In the genomic region with DNA sequence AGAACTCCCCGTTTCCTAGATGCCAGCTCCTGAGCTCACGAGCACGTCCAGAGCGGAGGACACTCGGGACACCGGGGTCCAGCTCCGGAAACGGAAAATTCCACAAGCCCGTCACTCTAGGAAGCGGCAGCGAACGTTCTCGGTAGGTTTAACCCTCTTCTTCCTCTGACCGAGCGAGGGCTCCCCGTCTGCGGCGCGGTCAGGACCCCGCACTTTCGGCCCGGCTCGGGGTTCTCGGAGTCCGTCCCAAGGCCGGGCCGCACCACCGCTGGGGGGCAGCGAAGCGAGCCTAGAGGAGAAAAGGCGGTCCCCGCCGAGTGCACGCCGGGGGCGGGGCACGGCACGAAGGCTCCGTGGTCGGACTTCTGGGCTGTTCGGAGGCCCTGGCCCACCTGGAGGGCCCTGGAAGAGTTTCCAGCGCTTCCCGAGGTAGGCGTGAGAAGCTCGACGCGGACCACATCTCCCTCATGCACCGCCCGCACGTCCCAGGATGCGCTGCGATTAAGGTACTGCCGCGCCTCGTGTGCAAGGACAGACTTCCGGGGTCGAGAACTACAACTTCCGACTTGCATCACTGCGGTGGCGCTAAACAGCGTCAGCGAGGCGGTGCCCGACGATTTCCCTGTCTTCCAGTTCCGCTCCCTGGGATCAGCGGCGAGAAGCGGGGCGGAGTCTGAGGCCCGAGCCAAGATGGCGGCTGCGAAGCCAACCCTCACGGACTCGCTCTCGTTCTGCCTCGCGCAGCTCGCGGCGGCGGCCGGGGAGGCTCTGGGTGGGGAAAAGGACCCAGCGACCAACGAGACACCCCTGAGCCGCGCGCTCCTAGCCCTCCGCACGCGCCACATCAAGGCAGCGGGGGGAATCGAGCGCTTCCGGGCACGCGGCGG, we compare ENCODE assay signal across 1 cellular context.
TF ChIP-seq lines count a peak whose summit lies in the region.

A gene with protein sequence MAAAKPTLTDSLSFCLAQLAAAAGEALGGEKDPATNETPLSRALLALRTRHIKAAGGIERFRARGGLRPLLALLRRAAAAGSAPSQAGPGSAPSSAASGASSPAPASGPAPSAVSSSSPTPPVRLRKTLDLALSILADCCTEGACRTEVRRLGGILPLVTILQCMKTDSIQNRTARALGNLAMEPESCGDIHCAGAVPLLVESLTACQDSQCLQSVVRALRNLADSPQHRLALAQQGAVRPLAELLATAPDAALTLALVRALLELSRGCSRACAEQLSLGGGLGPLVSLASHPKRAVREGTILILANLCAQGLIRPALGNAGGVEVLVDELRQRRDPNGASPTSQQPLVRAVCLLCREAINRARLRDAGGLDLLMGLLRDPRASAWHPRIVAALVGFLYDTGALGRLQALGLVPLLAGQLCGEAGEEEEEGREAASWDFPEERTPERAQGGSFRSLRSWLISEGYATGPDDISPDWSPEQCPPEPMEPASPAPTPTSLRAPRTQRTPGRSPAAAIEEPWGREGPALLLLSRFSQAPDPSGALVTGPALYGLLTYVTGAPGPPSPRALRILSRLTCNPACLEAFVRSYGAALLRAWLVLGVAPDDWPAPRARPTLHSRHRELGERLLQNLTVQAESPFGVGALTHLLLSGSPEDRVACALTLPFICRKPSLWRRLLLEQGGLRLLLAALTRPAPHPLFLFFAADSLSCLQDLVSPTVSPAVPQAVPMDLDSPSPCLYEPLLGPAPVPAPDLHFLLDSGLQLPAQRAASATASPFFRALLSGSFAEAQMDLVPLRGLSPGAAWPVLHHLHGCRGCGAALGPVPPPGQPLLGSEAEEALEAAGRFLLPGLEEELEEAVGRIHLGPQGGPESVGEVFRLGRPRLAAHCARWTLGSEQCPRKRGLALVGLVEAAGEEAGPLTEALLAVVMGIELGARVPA (plus strand): TSS at position 667 of the 887 bp plus-strand sequence. CDS start 24 bp downstream, at position 691.

TF ChIP-seq in GM12878, 131 proteins besides CTCF, POLR2A, EP300 and RAD21 (continued from another document and continues in another):
- TF ChIP-seq, protein P1, sequence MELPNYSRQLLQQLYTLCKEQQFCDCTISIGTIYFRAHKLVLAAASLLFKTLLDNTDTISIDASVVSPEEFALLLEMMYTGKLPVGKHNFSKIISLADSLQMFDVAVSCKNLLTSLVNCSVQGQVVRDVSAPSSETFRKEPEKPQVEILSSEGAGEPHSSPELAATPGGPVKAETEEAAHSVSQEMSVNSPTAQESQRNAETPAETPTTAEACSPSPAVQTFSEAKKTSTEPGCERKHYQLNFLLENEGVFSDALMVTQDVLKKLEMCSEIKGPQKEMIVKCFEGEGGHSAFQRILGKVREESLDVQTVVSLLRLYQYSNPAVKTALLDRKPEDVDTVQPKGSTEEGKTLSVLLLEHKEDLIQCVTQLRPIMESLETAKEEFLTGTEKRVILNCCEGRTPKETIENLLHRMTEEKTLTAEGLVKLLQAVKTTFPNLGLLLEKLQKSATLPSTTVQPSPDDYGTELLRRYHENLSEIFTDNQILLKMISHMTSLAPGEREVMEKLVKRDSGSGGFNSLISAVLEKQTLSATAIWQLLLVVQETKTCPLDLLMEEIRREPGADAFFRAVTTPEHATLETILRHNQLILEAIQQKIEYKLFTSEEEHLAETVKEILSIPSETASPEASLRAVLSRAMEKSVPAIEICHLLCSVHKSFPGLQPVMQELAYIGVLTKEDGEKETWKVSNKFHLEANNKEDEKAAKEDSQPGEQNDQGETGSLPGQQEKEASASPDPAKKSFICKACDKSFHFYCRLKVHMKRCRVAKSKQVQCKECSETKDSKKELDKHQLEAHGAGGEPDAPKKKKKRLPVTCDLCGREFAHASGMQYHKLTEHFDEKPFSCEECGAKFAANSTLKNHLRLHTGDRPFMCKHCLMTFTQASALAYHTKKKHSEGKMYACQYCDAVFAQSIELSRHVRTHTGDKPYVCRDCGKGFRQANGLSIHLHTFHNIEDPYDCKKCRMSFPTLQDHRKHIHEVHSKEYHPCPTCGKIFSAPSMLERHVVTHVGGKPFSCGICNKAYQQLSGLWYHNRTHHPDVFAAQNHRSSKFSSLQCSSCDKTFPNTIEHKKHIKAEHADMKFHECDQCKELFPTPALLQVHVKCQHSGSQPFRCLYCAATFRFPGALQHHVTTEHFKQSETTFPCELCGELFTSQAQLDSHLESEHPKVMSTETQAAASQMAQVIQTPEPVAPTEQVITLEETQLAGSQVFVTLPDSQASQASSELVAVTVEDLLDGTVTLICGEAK (IDR thresholded peaks at IDR 0.05; ENCODE audit: borderline replicate concordance): peak; percentile 88
- no peak for TF ChIP-seq RBBP5 (conservative IDR thresholded peaks at IDR 0.05)
- peak; percentile 91 for TF ChIP-seq HCFC1 (IDR thresholded peaks at IDR 0.05; ENCODE audit: low read length)
- TF ChIP-seq, protein P2, sequence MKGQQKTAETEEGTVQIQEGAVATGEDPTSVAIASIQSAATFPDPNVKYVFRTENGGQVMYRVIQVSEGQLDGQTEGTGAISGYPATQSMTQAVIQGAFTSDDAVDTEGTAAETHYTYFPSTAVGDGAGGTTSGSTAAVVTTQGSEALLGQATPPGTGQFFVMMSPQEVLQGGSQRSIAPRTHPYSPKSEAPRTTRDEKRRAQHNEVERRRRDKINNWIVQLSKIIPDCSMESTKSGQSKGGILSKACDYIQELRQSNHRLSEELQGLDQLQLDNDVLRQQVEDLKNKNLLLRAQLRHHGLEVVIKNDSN (IDR thresholded peaks at IDR 0.05; ENCODE audit: borderline replicate concordance, extremely low read length, insufficient read depth, low read depth, low read length): peak; percentile 19
- peak; percentile 99 for TF ChIP-seq YY1 (IDR thresholded peaks at IDR 0.05; ENCODE audit: low read depth, low read length)
- peak; percentile 86 for TF ChIP-seq GABPA (IDR thresholded peaks at IDR 0.05; ENCODE audit: low read depth)
- TF ChIP-seq RFX5 (IDR thresholded peaks at IDR 0.05; ENCODE audit: low read depth, low read length): 0 out of 2 replicates have a peak, but pooled peaks have one; percentile 4
- TF ChIP-seq, protein P3, sequence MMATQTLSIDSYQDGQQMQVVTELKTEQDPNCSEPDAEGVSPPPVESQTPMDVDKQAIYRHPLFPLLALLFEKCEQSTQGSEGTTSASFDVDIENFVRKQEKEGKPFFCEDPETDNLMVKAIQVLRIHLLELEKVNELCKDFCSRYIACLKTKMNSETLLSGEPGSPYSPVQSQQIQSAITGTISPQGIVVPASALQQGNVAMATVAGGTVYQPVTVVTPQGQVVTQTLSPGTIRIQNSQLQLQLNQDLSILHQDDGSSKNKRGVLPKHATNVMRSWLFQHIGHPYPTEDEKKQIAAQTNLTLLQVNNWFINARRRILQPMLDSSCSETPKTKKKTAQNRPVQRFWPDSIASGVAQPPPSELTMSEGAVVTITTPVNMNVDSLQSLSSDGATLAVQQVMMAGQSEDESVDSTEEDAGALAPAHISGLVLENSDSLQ (IDR thresholded peaks at IDR 0.05): no peak
- peak; percentile 90 for TF ChIP-seq NBN (IDR thresholded peaks at IDR 0.05)
- TF ChIP-seq KLF5 (IDR thresholded peaks at IDR 0.05; ENCODE audit: partially characterized antibody): peak; percentile 47
- no peak for TF ChIP-seq NFYA (IDR thresholded peaks at IDR 0.05; ENCODE audit: borderline replicate concordance, low read depth, low read length)
- peak; percentile 19; the same call in 1 of the 2 replicates for TF ChIP-seq RB1 (IDR thresholded peaks at IDR 0.05; ENCODE audit: borderline replicate concordance)
- TF ChIP-seq STAT1 (conservative IDR thresholded peaks at IDR 0.05): peak; percentile 12
- TF ChIP-seq ZNF384 (IDR thresholded peaks at IDR 0.05; ENCODE audit: borderline replicate concordance, low read depth, low read length): 0 out of 2 replicates have a peak, but pooled peaks have one; percentile 15
- peak; percentile 82 for TF ChIP-seq GATAD2B (conservative IDR thresholded peaks at IDR 0.05; ENCODE audit: low read depth)
- TF ChIP-seq IKZF2 (IDR thresholded peaks at IDR 0.05): peak; percentile 85 to 87
- TF ChIP-seq, protein P4, sequence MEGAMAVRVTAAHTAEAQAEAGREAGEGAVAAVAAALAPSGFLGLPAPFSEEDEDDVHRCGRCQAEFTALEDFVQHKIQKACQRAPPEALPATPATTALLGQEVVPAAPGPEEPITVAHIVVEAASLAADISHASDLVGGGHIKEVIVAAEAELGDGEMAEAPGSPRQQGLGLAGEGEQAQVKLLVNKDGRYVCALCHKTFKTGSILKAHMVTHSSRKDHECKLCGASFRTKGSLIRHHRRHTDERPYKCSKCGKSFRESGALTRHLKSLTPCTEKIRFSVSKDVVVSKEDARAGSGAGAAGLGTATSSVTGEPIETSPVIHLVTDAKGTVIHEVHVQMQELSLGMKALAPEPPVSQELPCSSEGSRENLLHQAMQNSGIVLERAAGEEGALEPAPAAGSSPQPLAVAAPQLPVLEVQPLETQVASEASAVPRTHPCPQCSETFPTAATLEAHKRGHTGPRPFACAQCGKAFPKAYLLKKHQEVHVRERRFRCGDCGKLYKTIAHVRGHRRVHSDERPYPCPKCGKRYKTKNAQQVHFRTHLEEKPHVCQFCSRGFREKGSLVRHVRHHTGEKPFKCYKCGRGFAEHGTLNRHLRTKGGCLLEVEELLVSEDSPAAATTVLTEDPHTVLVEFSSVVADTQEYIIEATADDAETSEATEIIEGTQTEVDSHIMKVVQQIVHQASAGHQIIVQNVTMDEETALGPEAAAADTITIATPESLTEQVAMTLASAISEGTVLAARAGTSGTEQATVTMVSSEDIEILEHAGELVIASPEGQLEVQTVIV (IDR thresholded peaks at IDR 0.05; ENCODE audit: borderline replicate concordance, partially characterized antibody): peak; percentile 88
- peak; percentile 37; the same call in 1 of the 2 replicates for TF ChIP-seq CBFB (IDR thresholded peaks at IDR 0.05; ENCODE audit: low read depth)
- peak in 1 of 2 experiments; percentile 34; a peak in 1 of 3 replicates for TF ChIP-seq EGR1 (IDR thresholded peaks at IDR 0.05; ENCODE audit: borderline replicate concordance in 1 of 2, low read depth in 2 of 2, low read length in 2 of 2)
- peak; percentile 61; the same call in 1 of the 2 replicates for TF ChIP-seq IRF4 (IDR thresholded peaks at IDR 0.05; ENCODE audit: low read depth, low read length)
- TF ChIP-seq, protein P5, sequence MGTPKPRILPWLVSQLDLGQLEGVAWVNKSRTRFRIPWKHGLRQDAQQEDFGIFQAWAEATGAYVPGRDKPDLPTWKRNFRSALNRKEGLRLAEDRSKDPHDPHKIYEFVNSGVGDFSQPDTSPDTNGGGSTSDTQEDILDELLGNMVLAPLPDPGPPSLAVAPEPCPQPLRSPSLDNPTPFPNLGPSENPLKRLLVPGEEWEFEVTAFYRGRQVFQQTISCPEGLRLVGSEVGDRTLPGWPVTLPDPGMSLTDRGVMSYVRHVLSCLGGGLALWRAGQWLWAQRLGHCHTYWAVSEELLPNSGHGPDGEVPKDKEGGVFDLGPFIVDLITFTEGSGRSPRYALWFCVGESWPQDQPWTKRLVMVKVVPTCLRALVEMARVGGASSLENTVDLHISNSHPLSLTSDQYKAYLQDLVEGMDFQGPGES (IDR thresholded peaks at IDR 0.05): peak; percentile 61; the same call in 1 of the 2 replicates
- TF ChIP-seq MYC (IDR thresholded peaks at IDR 0.05; ENCODE audit: insufficient read depth, insufficient read length, insufficient replicate concordance, low read length, severe bottlenecking): peak; percentile 90
- TF ChIP-seq SREBF1 (IDR thresholded peaks at IDR 0.05; ENCODE audit: low read length): peak; percentile 48; the same call in 1 of the 2 replicates
- peak; percentile 56; the same call in 1 of the 2 replicates for TF ChIP-seq BACH1 (IDR thresholded peaks at IDR 0.05; ENCODE audit: borderline replicate concordance)
- peak; percentile 56; the same call in 1 of the 2 replicates for TF ChIP-seq PAX5 (IDR thresholded peaks at IDR 0.05; ENCODE audit: borderline replicate concordance, low read depth, low read length)
- TF ChIP-seq DPF2 (IDR thresholded peaks at IDR 0.05): peak; percentile 45
- TF ChIP-seq ETV6 (conservative IDR thresholded peaks at IDR 0.05 in 1 of 2, IDR thresholded peaks at IDR 0.05 in 1 of 2; ENCODE audit: borderline replicate concordance in 1 of 2, low read depth in 1 of 2): no peak
- TF ChIP-seq, protein P6, sequence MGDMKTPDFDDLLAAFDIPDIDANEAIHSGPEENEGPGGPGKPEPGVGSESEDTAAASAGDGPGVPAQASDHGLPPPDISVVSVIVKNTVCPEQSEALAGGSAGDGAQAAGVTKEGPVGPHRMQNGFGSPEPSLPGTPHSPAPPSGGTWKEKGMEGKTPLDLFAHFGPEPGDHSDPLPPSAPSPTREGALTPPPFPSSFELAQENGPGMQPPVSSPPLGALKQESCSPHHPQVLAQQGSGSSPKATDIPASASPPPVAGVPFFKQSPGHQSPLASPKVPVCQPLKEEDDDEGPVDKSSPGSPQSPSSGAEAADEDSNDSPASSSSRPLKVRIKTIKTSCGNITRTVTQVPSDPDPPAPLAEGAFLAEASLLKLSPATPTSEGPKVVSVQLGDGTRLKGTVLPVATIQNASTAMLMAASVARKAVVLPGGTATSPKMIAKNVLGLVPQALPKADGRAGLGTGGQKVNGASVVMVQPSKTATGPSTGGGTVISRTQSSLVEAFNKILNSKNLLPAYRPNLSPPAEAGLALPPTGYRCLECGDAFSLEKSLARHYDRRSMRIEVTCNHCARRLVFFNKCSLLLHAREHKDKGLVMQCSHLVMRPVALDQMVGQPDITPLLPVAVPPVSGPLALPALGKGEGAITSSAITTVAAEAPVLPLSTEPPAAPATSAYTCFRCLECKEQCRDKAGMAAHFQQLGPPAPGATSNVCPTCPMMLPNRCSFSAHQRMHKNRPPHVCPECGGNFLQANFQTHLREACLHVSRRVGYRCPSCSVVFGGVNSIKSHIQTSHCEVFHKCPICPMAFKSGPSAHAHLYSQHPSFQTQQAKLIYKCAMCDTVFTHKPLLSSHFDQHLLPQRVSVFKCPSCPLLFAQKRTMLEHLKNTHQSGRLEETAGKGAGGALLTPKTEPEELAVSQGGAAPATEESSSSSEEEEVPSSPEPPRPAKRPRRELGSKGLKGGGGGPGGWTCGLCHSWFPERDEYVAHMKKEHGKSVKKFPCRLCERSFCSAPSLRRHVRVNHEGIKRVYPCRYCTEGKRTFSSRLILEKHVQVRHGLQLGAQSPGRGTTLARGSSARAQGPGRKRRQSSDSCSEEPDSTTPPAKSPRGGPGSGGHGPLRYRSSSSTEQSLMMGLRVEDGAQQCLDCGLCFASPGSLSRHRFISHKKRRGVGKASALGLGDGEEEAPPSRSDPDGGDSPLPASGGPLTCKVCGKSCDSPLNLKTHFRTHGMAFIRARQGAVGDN (IDR thresholded peaks at IDR 0.05): peak; percentile 65
- TF ChIP-seq, protein P7, sequence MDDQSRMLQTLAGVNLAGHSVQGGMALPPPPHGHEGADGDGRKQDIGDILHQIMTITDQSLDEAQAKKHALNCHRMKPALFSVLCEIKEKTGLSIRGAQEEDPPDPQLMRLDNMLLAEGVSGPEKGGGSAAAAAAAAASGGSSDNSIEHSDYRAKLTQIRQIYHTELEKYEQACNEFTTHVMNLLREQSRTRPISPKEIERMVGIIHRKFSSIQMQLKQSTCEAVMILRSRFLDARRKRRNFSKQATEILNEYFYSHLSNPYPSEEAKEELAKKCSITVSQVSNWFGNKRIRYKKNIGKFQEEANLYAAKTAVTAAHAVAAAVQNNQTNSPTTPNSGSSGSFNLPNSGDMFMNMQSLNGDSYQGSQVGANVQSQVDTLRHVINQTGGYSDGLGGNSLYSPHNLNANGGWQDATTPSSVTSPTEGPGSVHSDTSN (IDR thresholded peaks at IDR 0.05; ENCODE audit: insufficient replicate concordance, low read depth, low read length): no peak
- TF ChIP-seq SP1 (IDR thresholded peaks at IDR 0.05; ENCODE audit: low read depth, low read length): no peak
- TF ChIP-seq IKZF1 (conservative IDR thresholded peaks at IDR 0.05): peak; percentile 97
- TF ChIP-seq RAD51 (IDR thresholded peaks at IDR 0.05): no peak
